19 cellular contexts compared by ENCODE assay signal in the genomic region with DNA sequence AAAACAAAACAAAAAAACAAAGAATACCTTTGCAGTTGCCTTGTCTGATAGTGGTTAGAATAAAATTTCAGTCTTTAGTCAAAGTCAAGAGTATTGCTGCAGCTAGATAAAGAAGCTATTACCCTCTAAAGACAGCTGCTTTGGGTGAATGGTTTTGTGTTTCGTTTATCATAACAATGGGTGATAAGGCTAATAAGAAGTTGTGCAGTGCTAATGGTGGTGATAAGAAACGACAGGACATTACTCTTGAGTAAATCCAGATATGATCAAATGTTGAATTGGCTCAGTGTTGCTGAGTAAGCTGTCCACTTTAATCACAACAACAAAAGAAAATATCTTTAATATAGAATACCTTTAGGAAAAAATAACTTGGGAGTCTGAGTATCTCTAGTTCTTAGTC.
"Had no signal": no experiment of that assay in that cellular context is flagged by ENCODE, and none has a peak within 500 bp of the region (broad histone marks: within the 10 kb centered on the region; RNA-seq: fewer than 3 reads in every experiment).

No MANE protein-coding gene starts in this region.

- H3K4me2 ChIP-seq: neural progenitor cell had no signal

- H3K36me3 ChIP-seq: gastrocnemius medialis, neural progenitor cell, prostate gland, right atrium auricular region, stomach, thyroid gland, vagina had no signal

- H3K27me3 ChIP-seq: gastrocnemius medialis, neural progenitor cell, right atrium auricular region, stomach, thyroid gland, vagina had no signal

- H3K4me3 ChIP-seq: gastrocnemius medialis, neural progenitor cell, prostate gland, right atrium auricular region, stomach, thyroid gland, vagina had no signal

- H3K9me3 ChIP-seq: gastrocnemius medialis, prostate gland, right atrium auricular region, thyroid gland, vagina had no signal

- DNase-seq: cortex of kidney; foreskin fibroblast; gastrocnemius medialis; head of caudate nucleus; mesenchymal stem cell; midbrain; naive thymus-derived CD4-positive, alpha-beta T cell; nucleus accumbens; stimulated activated CD4-positive, alpha-beta T cell treated with anti-CD3 and anti-CD28 coated beads, Interleukin-2, amount 100 ng/mL, for 24 hours; stimulated activated CD4-positive, alpha-beta T cell treated with anti-CD3 and anti-CD28 coated beads, Interleukin-4, amount 100 ng/mL, for 24 hours; stimulated activated naive CD4-positive, alpha-beta T cell treated with Interleukin-2 at 50 U/mL for 16 hours; stomach; thyroid gland; trophoblast cell had no signal

- H3K4me1 ChIP-seq: gastrocnemius medialis, neural progenitor cell, prostate gland, right atrium auricular region, stomach, thyroid gland, vagina had no signal

- H2AFZ ChIP-seq: neural progenitor cell had no signal

- H3K27ac ChIP-seq: gastrocnemius medialis, neural progenitor cell, prostate gland, right atrium auricular region, stomach, thyroid gland, vagina had no signal

- H3K9ac ChIP-seq: neural progenitor cell had no signal

- FAIRE-seq: keratinocyte had no signal
